8 cellular contexts compared by ENCODE assay signal in genomic region chr2:181466661-181467576, GRCh38. TPM values are rescaled to one million over a fixed set of nuclear protein-coding genes. Genes with fewer than 3 reads are reported as not detected.
DNase-seq lines count a peak whose midpoint lies in the region; ATAC-seq, FAIRE-seq and TF ChIP-seq lines count a peak whose summit lies in the region.

No MANE protein-coding gene starts in this region.

- H3K9me3 ChIP-seq in MG63 (no peaks in the 10 kb centered on the region), HepG2 (ENCODE audit: low read length) (no peaks in the 10 kb centered on the region)

- TF ChIP-seq CTCF in activated B cell treated with CpG ODN at 0.5 μM for 24 hours (IDR thresholded peaks at IDR 0.05) (peak; percentile 82), HepG2 (CRISPR knock-in tag; IDR thresholded peaks at IDR 0.05) (peak; percentile 76)

- TF ChIP-seq EP300 in HepG2 (IDR thresholded peaks at IDR 0.05; ENCODE audit: low read depth in 2 of 2, low read length in 2 of 2) (no peak), HepG2 (CRISPR knock-in tag; IDR thresholded peaks at IDR 0.05; ENCODE audit: borderline replicate concordance) (no peak)

- DNase-seq in NOMO-1 treated with DMSO at 0.1 percent for 48 hours (lab: John Stamatoyannopoulos, UW; ENCODE audit: unreplicated experiment) (peak; percentile 37), NOMO-1 treated with dmso at 0.1 percent for 144 hours (lab: John Stamatoyannopoulos, UW; ENCODE audit: unreplicated experiment) (no peak), MG63 (peak; percentile 34), activated B cell treated with CpG ODN at 0.5 μM for 24 hours (peak; percentile 53), HepG2 (ENCODE audit: low spot score) (peak; percentile 32)
- peak; percentile 54 to 64 for DNase-seq in central memory CD8-positive, alpha-beta T cell (ENCODE audit: low spot score in 2 of 2)
- peak; percentile 45 for DNase-seq in stimulated activated CD8-positive, alpha-beta memory T cell treated with anti-CD3 and anti-CD28 coated beads, Interleukin-12 subunit alpha, Interleukin-12 subunit beta, amount 100 ng/mL, for 24 hours (ENCODE audit: extremely low read depth)

- no peaks in the 10 kb centered on the region for H4K20me1 ChIP-seq in HepG2 (ENCODE audit: insufficient read depth, low read length)

- no peak overlapping the region for H3K4me2 ChIP-seq in HepG2 (ENCODE audit: low read depth, low read length)

- WGBS in HepG2 (ENCODE audit: low lambda C conversion rate), result 28% methylated on average over 4 of the region's 4 CpGs

- H3K27me3 ChIP-seq in MG63 (no peaks in the 10 kb centered on the region), HepG2 (ENCODE audit: control insufficient read depth in 1 of 2, insufficient read depth in 2 of 2, low read length in 2 of 2) (no peaks in the 10 kb centered on the region)

- FAIRE-seq in HepG2 (lab: Jason Lieb, UNC), result no peak

- in situ Hi-C loops in HepG2 (cut with HindIII; ENCODE audit: extremely low pct_ligation_motif_present, low pct_unique_long_range_greater_than_20kb), result loop anchor here (10.0 kb wide), 2 partner anchors 362 to 1342 kb away; no protein-coding TSS in a partner anchor

- H3K9ac ChIP-seq in HepG2 (ENCODE audit: insufficient read depth, low read depth, low read length), result no peak overlapping the region

- no peaks in the 10 kb centered on the region for H3K9me3 Mint-ChIP-seq in activated B cell treated with CpG ODN at 0.5 μM for 24 hours
- no peaks in the 10 kb centered on the region for H3K9me3 Mint-ChIP-seq in central memory CD8-positive, alpha-beta T cell

- intact Hi-C loops in activated B cell treated with CpG ODN at 0.5 μM for 24 hours (cut with micrococcal nuclease), result loop anchor here (1.0 kb wide), 6 partner anchors 10 to 1343 kb away; partner anchors contain the start of gene ITGA4
- intact Hi-C loops in HepG2 (cut with micrococcal nuclease; ENCODE audit: unreplicated experiment), result loop anchor here (1.0 to 5.0 kb wide), 5 partner anchors 230 to 1343 kb away; no protein-coding TSS in a partner anchor

- H3K4me1 Mint-ChIP-seq in activated B cell treated with CpG ODN at 0.5 μM for 24 hours, result peaks cover 88% of the 10 kb centered on the region
- H3K4me1 Mint-ChIP-seq in central memory CD8-positive, alpha-beta T cell, result peaks cover 78% of the 10 kb centered on the region

- H3K36me3 ChIP-seq in MG63, result peaks cover 2% of the 10 kb centered on the region
- no peaks in the 10 kb centered on the region for H3K36me3 ChIP-seq in HepG2 (replicated peaks in 1 of 2; ENCODE audit: control insufficient read depth in 1 of 2, insufficient read depth in 2 of 2, low read length in 2 of 2)

- ATAC-seq in activated B cell treated with CpG ODN at 0.5 μM for 24 hours (ENCODE audit: low read depth), result peak; percentile 45
- ATAC-seq in central memory CD8-positive, alpha-beta T cell (replicated peaks; ENCODE audit: extremely low read depth, poor library complexity, severe bottlenecking), result peak; percentile 41
- ATAC-seq in HepG2, result peak; percentile 72; the same call in 2 of the 3 replicates
- ATAC-seq in HG03095 (IDR thresholded peaks at IDR 0.05; ENCODE audit: unreplicated experiment), result no peak

- POLR2A ChIA-PET in activated B cell treated with CpG ODN at 0.5 μM for 24 hours (lab: Charles Lee), result interaction anchor here (0.8 to 2.1 kb wide), 6 partner anchors 10 to 163 kb away, joined by 3 to 30 read pairs (median 6); partner anchors contain the start of gene ITGA4
- POLR2A ChIA-PET in HepG2 (lab: Yijun Ruan, JAX), result no interaction called here

- H3K4me1 ChIP-seq in HepG2 (ENCODE audit: insufficient read depth, low read length), result no peaks in the 10 kb centered on the region

- no peak overlapping the region for H3K4me3 Mint-ChIP-seq in activated B cell treated with CpG ODN at 0.5 μM for 24 hours
- H3K4me3 Mint-ChIP-seq in central memory CD8-positive, alpha-beta T cell, result peak overlapping the region; percentile 47

- H3K27me3 Mint-ChIP-seq in activated B cell treated with CpG ODN at 0.5 μM for 24 hours, result no peaks in the 10 kb centered on the region
- no peaks in the 10 kb centered on the region for H3K27me3 Mint-ChIP-seq in central memory CD8-positive, alpha-beta T cell

- CTCF ChIA-PET in activated B cell treated with CpG ODN at 0.5 μM for 24 hours (lab: Charles Lee), result interaction anchor here (0.6 to 4.2 kb wide), 33 partner anchors 8 to 1343 kb away, joined by 3 to 79 read pairs (median 3); partner anchors contain the start of gene ITGA4
- CTCF ChIA-PET in HepG2 (lab: Yijun Ruan, JAX; ENCODE audit: low intra/inter-chr PET ratio, low total read pairs), result interaction anchor here (0.8 to 2.7 kb wide), 5 partner anchors 288 to 1343 kb away, joined by 3 to 27 read pairs (median 7); no protein-coding TSS in a partner anchor

- peak overlapping the region; percentile 26 for H3K27ac Mint-ChIP-seq in activated B cell treated with CpG ODN at 0.5 μM for 24 hours
- peak overlapping the region; percentile 87 for H3K27ac Mint-ChIP-seq in central memory CD8-positive, alpha-beta T cell (ENCODE audit: low read depth)

- H3K4me3 ChIP-seq in MG63, result no peak overlapping the region
- H3K4me3 ChIP-seq in HepG2 (replicated peaks in 1 of 3; ENCODE audit: insufficient read depth in 1 of 3, low read depth in 2 of 3, low read length in 3 of 3), result no peak overlapping the region

- TF ChIP-seq POLR2A in HepG2 (IDR thresholded peaks at IDR 0.05; ENCODE audit: insufficient read depth in 1 of 2, low read depth in 2 of 2, low read length in 2 of 2), result no peak

- peak; percentile 30; the same call in 1 of the 2 replicates for TF ChIP-seq RAD21 in HepG2 (CRISPR knock-in tag; IDR thresholded peaks at IDR 0.05)

- no peak overlapping the region for H3K27ac ChIP-seq in HepG2 (ENCODE audit: extremely low read length, insufficient read depth, low read length)

- no peak overlapping the region for H2AFZ ChIP-seq in HepG2 (ENCODE audit: low read length)

- H3K36me3 Mint-ChIP-seq in activated B cell treated with CpG ODN at 0.5 μM for 24 hours (ENCODE audit: low read depth), result peaks cover 59% of the 10 kb centered on the region
- H3K36me3 Mint-ChIP-seq in central memory CD8-positive, alpha-beta T cell (ENCODE audit: insufficient read depth), result peaks cover 37% of the 10 kb centered on the region

- BruUV-seq in HepG2 (replicated peaks; lab: Mats Ljungman, UMichigan), result no TSS peak

- H3K79me2 ChIP-seq in HepG2 (ENCODE audit: insufficient read depth, low read length), result no peaks in the 10 kb centered on the region

TF ChIP-seq in HepG2, 621 proteins besides CTCF, POLR2A, EP300 and RAD21 (continues in another document):
- no peak for TF ChIP-seq TSC22D2 (CRISPR knock-in tag; IDR thresholded peaks at IDR 0.05; ENCODE audit: borderline replicate concordance)
- TF ChIP-seq, protein P1, sequence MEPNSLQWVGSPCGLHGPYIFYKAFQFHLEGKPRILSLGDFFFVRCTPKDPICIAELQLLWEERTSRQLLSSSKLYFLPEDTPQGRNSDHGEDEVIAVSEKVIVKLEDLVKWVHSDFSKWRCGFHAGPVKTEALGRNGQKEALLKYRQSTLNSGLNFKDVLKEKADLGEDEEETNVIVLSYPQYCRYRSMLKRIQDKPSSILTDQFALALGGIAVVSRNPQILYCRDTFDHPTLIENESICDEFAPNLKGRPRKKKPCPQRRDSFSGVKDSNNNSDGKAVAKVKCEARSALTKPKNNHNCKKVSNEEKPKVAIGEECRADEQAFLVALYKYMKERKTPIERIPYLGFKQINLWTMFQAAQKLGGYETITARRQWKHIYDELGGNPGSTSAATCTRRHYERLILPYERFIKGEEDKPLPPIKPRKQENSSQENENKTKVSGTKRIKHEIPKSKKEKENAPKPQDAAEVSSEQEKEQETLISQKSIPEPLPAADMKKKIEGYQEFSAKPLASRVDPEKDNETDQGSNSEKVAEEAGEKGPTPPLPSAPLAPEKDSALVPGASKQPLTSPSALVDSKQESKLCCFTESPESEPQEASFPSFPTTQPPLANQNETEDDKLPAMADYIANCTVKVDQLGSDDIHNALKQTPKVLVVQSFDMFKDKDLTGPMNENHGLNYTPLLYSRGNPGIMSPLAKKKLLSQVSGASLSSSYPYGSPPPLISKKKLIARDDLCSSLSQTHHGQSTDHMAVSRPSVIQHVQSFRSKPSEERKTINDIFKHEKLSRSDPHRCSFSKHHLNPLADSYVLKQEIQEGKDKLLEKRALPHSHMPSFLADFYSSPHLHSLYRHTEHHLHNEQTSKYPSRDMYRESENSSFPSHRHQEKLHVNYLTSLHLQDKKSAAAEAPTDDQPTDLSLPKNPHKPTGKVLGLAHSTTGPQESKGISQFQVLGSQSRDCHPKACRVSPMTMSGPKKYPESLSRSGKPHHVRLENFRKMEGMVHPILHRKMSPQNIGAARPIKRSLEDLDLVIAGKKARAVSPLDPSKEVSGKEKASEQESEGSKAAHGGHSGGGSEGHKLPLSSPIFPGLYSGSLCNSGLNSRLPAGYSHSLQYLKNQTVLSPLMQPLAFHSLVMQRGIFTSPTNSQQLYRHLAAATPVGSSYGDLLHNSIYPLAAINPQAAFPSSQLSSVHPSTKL (CRISPR knock-in tag; IDR thresholded peaks at IDR 0.05), result no peak
- no peak for TF ChIP-seq MEIS1 (CRISPR knock-in tag; IDR thresholded peaks at IDR 0.05; ENCODE audit: borderline replicate concordance)

RNA-seq across cellular contexts. Expression of gene ITGA4, which starts 9.7 kb away (rescaled TPM):
- 18.9 and 19.3 TPM in 2 replicates for total RNA-seq in MG63 (2014; rRNA removed; shearing (Covaris generic); ENCODE audit: low replicate concordance)
- total RNA-seq in activated B cell treated with CpG ODN at 0.5 μM for 24 hours (89.2 and 104 TPM in 2 replicates), HepG2 (2016; rRNA removed; fragmentation: Illumina TruSeq; extraction: Trizol) (not detected in 2 replicates)
- total RNA-seq in HepG2 (2016; cell fraction: cytosol; rRNA removed; fragmentation: Illumina TruSeq; extraction: Trizol; ENCODE audit: low read depth), result not detected in 2 replicates
- not detected in 2 replicates for total RNA-seq in HepG2 (2016; cell fraction: insoluble cytoplasmic fraction; rRNA removed; fragmentation: Illumina TruSeq; extraction: Trizol)
- not detected in 2 replicates for total RNA-seq in HepG2 (2016; cell fraction: membrane; rRNA removed; fragmentation: Illumina TruSeq; extraction: Trizol)
- not detected in 2 replicates for total RNA-seq in HepG2 (2016; cell fraction: nucleus; rRNA removed; fragmentation: Illumina TruSeq; extraction: Trizol)
- polyA plus RNA-seq in HepG2 (2011; rRNA removed), result not detected in 2 replicates
- polyA plus RNA-seq in HepG2 (2011; cell fraction: cytosol; rRNA removed), result not detected in 2 replicates
- polyA plus RNA-seq in HepG2 (2011; cell fraction: nucleus; rRNA removed), result not detected in 2 replicates
- polyA plus RNA-seq in HepG2 (2012), result not detected in 2 replicates
- not detected in 2 replicates for polyA plus RNA-seq in HepG2 (2016; cell fraction: cytosol; fragmentation: Illumina TruSeq; extraction: Trizol; ENCODE audit: low read depth)
- not detected in 2 replicates for polyA plus RNA-seq in HepG2 (2016; cell fraction: insoluble cytoplasmic fraction; fragmentation: Illumina TruSeq; extraction: Trizol; ENCODE audit: low read depth)
- not detected in 2 replicates for polyA plus RNA-seq in HepG2 (2016; cell fraction: membrane; fragmentation: Illumina TruSeq; extraction: Trizol; ENCODE audit: low read depth)
- not detected in 2 replicates for polyA plus RNA-seq in HepG2 (2016; cell fraction: nucleus; fragmentation: Illumina TruSeq; extraction: Trizol; ENCODE audit: insufficient read depth, low read depth)
- polyA minus RNA-seq in HepG2 (2011; rRNA and poly(A)+ RNA removed; ENCODE audit: low replicate concordance), result not detected in 2 replicates
- not detected in 2 replicates for polyA minus RNA-seq in HepG2 (2011; cell fraction: cytosol; rRNA and poly(A)+ RNA removed)
- polyA minus RNA-seq in HepG2 (2011; cell fraction: nucleus; rRNA and poly(A)+ RNA removed), result not detected in 2 replicates

Comparison
In these comparisons a context has a peak if more than half of its experiments do, and no peak if none do; other contexts are left out.
1. RNA of gene ITGA4, which starts 9.7 kb away (total RNA-seq): 89.2 to 104 TPM in activated B cell treated with CpG ODN at 0.5 μM for 24 hours and 18.9 to 19.3 TPM in MG63; not detected in HepG2; every median in the first group is over 10 times any median in the second.